ENCODE assay signal across 21 cellular contexts in genomic region chr7:68718059-68718685, GRCh38.
DNase-seq lines count a peak whose midpoint lies in the region; ATAC-seq, FAIRE-seq and TF ChIP-seq lines count a peak whose summit lies in the region.
"Had no signal": no experiment of that assay in that cellular context is flagged by ENCODE, and none has a peak within 500 bp of the region (broad histone marks: within the 10 kb centered on the region; RNA-seq: fewer than 3 reads in every experiment).

No MANE protein-coding gene starts in this region.

- no peaks in the 10 kb centered on the region for H3K36me3 Mint-ChIP-seq in astrocyte (ENCODE audit: low read depth, unreplicated experiment)
- H3K36me3 Mint-ChIP-seq: CD4-positive, alpha-beta memory T cell had no signal

- H3K9me3 Mint-ChIP-seq in astrocyte (ENCODE audit: unreplicated experiment), result peaks cover 8% of the 10 kb centered on the region

- no peak for TF ChIP-seq CTCF in BE2C (IDR thresholded peaks at IDR 0.05; ENCODE audit: low read depth, low read length)
- no peak for TF ChIP-seq CTCF in astrocyte (IDR thresholded peaks at IDR 0.05; ENCODE audit: insufficient read depth, low read depth, low read length)

- no peak overlapping the region for H3K4me3 Mint-ChIP-seq in astrocyte (ENCODE audit: unreplicated experiment)
- H3K4me3 Mint-ChIP-seq: CD4-positive, alpha-beta memory T cell; T-helper 1 cell treated with Interleukin-12 subunit alpha and Interleukin-12 subunit beta and Interleukin-4 antibody, amounts not matched to agents 30 μg/mL and 1 μg/mL, for 36 hours had no signal

- no peaks in the 10 kb centered on the region for H3K4me1 Mint-ChIP-seq in astrocyte (ENCODE audit: low read depth, unreplicated experiment)
- H3K4me1 Mint-ChIP-seq: CD4-positive, alpha-beta memory T cell had no signal

- H3K27me3 ChIP-seq in BE2C (0 out of 2 replicates have a peak, but pooled peaks cover 2% of the 10 kb centered on the region), astrocyte (ENCODE audit: insufficient read depth, low read length) (no peaks in the 10 kb centered on the region)
- H3K27me3 ChIP-seq: BLaER1, SJCRH30 had no signal

- no peak overlapping the region for H3K4me3 ChIP-seq in BE2C (ENCODE audit: low read depth, low read length)
- H3K4me3 ChIP-seq in astrocyte (ENCODE audit: insufficient read depth, low read depth, low read length), result no peak overlapping the region
- H3K4me3 ChIP-seq: BLaER1, SJCRH30 had no signal

- FAIRE-seq in astrocyte (lab: Jason Lieb, UNC), result no peak
- FAIRE-seq: HTR-8/SVneo had no signal

- no peaks in the 10 kb centered on the region for H3K79me2 ChIP-seq in astrocyte (ENCODE audit: insufficient read depth, low read length)

- H4K20me1 ChIP-seq in astrocyte (ENCODE audit: insufficient read depth, low read length), result no peaks in the 10 kb centered on the region
- H4K20me1 ChIP-seq: BLaER1 had no signal

- H3K27ac Mint-ChIP-seq in astrocyte (ENCODE audit: unreplicated experiment), result no peak overlapping the region
- H3K27ac Mint-ChIP-seq: CD4-positive, alpha-beta memory T cell; T-helper 1 cell treated with Interleukin-12 subunit alpha and Interleukin-12 subunit beta and Interleukin-4 antibody, amounts not matched to agents 30 μg/mL and 1 μg/mL, for 36 hours had no signal

- no peak overlapping the region for H3K4me2 ChIP-seq in astrocyte (ENCODE audit: low read length)
- H3K4me2 ChIP-seq: BLaER1 had no signal

- no peak overlapping the region for H3K27ac ChIP-seq in astrocyte (ENCODE audit: low read depth, low read length)
- H3K27ac ChIP-seq: BLaER1, RWPE1, SJCRH30 had no signal

- H3K36me3 ChIP-seq in BE2C (no peaks in the 10 kb centered on the region), astrocyte (ENCODE audit: insufficient read depth, low read length) (no peaks in the 10 kb centered on the region)
- H3K36me3 ChIP-seq: BLaER1, SJCRH30 had no signal

- H3K4me1 ChIP-seq in BE2C, result peaks cover 6% of the 10 kb centered on the region
- H3K4me1 ChIP-seq in astrocyte (ENCODE audit: insufficient read depth, low read length), result no peaks in the 10 kb centered on the region
- H3K4me1 ChIP-seq: SJCRH30 had no signal

- ATAC-seq in GM18502 (IDR thresholded peaks at IDR 0.05; ENCODE audit: poor library complexity, unreplicated experiment) (no peak), HG02759 (IDR thresholded peaks at IDR 0.05; ENCODE audit: unreplicated experiment) (no peak)

- H3K27me3 Mint-ChIP-seq in astrocyte (ENCODE audit: low read depth, unreplicated experiment), result no peaks in the 10 kb centered on the region

- DNase-seq in BE2C (peak; percentile 76), NCI-H1105 (lab: John Stamatoyannopoulos, UW) (peak; percentile 19), NCI-H2171 (lab: John Stamatoyannopoulos, UW) (peak; percentile 62), astrocyte (ENCODE audit: low read depth) (peak; percentile 14), SHP77 treated with DMSO at 0.1 percent for 48 hours (lab: John Stamatoyannopoulos, UW) (no peak), NCI-H446 (lab: John Stamatoyannopoulos, UW) (no peak)
- DNase-seq: CD4-positive, alpha-beta memory T cell; GDM1; GOT3; HCEC 1CT; KG1; NCI-H1092 treated with DMSO at 0.1 percent for 48 hours; NCI-H1930; NCI-H526; SJCRH30 had no signal

- H2AFZ ChIP-seq in astrocyte (ENCODE audit: low read depth, low read length), result no peak overlapping the region

- no peak overlapping the region for H3K9ac ChIP-seq in astrocyte (ENCODE audit: low read length)
- H3K9ac ChIP-seq: BLaER1 had no signal

- H3K9me3 ChIP-seq in BE2C, result no peaks in the 10 kb centered on the region
- H3K9me3 ChIP-seq in astrocyte (ENCODE audit: insufficient read depth, low read depth, low read length), result no peaks in the 10 kb centered on the region
- H3K9me3 ChIP-seq: BLaER1, SJCRH30 had no signal

Comparison
In these comparisons a context has a peak if more than half of its experiments do, and no peak if none do; other contexts are left out.
1. DNase-seq: peak in BE2C (single experiment), NCI-H1105 (single experiment), NCI-H2171 (single experiment) and astrocyte (single experiment); none in SHP77 treated with DMSO at 0.1 percent for 48 hours (single experiment) and NCI-H446 (0 of 2).